ENCODE assay signal across 29 cellular contexts in genomic region chr2:196307775-196308174, GRCh38.
"Had no signal": no experiment of that assay in that cellular context is flagged by ENCODE, and none has a peak within 500 bp of the region (broad histone marks: within the 10 kb centered on the region; RNA-seq: fewer than 3 reads in every experiment).

No MANE protein-coding gene starts in this region.

- DNase-seq: activated CD4-positive, alpha-beta T cell treated with anti-CD3 and anti-CD28 coated beads for 48 hours; activated CD4-positive, alpha-beta T cell treated with anti-CD3 and anti-CD28 coated beads, Interleukin-2, amount 50 U/mL, for 4 hours; activated CD4-positive, CD25-positive, alpha-beta regulatory T cell treated with anti-CD3 and anti-CD28 coated beads, Interleukin-2, amount 50 U/mL, for 72 hours; activated CD8-positive, alpha-beta memory T cell treated with anti-CD3 and anti-CD28 coated beads, Interleukin-2, amount 10 ng/mL, durations not matched to agents 7 days and 5 days; activated CD8-positive, alpha-beta T cell treated with anti-CD3 and anti-CD28 coated beads, Interleukin-2, amount 10 ng/mL, durations not matched to agents 7 days and 5 days; activated effector memory CD4-positive, alpha-beta T cell treated with anti-CD3 and anti-CD28 coated beads, Interleukin-2, amount 50 U/mL, for 16 hours; activated naive CD4-positive, alpha-beta T cell treated with Interleukin-2 at 50 U/mL for 16 hours; activated naive CD8-positive, alpha-beta T cell treated with anti-CD3 and anti-CD28 coated beads, Interleukin-2, amount 50 U/mL, for 24 hours; activated T-cell treated with anti-CD3 and anti-CD28 coated beads, Interleukin-2, amount 50 U/mL, for 24 hours; amniotic stem cell; body of pancreas; central memory CD4-positive, alpha-beta T cell; Kasumi-1; KBM-7; NCI-H1105 treated with DMSO at 0.1 percent for 48 hours; NCI-H1436 treated with DMSO at 0.1 percent for 48 hours; NCI-H187; NCI-H2081; NCI-H226; NCI-H526; NCI-H774; NK-92 treated with Interleukin-12 subunit alpha and Interleukin-12 subunit beta, amount 100 ng/mL, for 24 hours; SHP77; SW 1271 had no signal

- H3K4me3 ChIP-seq: ascending aorta, body of pancreas, SJSA1 had no signal

- H3K27ac Mint-ChIP-seq: activated CD8-positive, alpha-beta memory T cell treated with anti-CD3 and anti-CD28 coated beads, Interleukin-2, amount 10 ng/mL, durations not matched to agents 7 days and 5 days; activated CD8-positive, alpha-beta T cell treated with anti-CD3 and anti-CD28 coated beads, Interleukin-2, amount 10 ng/mL, durations not matched to agents 7 days and 5 days; activated naive CD4-positive, alpha-beta T cell treated with anti-CD3 and anti-CD28 coated beads, Interleukin-2, amount 50 U/mL, for 72 hours; activated naive CD8-positive, alpha-beta T cell treated with anti-CD3 and anti-CD28 coated beads, Interleukin-2, amount 50 U/mL, for 24 hours; activated T-cell treated with anti-CD3 and anti-CD28 coated beads, Interleukin-2, amount 50 U/mL, for 24 hours; T-helper 1 cell treated with Interleukin-12 subunit alpha and Interleukin-12 subunit beta and Interleukin-4 antibody, amounts not matched to agents 30 μg/mL and 1 μg/mL, for 36 hours had no signal

- H3K27me3 ChIP-seq: ascending aorta, body of pancreas, SJSA1 had no signal

- H3K4me1 Mint-ChIP-seq: activated CD8-positive, alpha-beta memory T cell treated with anti-CD3 and anti-CD28 coated beads, Interleukin-2, amount 10 ng/mL, durations not matched to agents 7 days and 5 days had no signal

- H3K9me3 Mint-ChIP-seq: activated naive CD4-positive, alpha-beta T cell treated with anti-CD3 and anti-CD28 coated beads, Interleukin-2, amount 50 U/mL, for 72 hours; activated naive CD8-positive, alpha-beta T cell treated with anti-CD3 and anti-CD28 coated beads, Interleukin-2, amount 50 U/mL, for 24 hours; activated T-cell treated with anti-CD3 and anti-CD28 coated beads, Interleukin-2, amount 50 U/mL, for 24 hours; T-helper 1 cell treated with Interleukin-12 subunit alpha and Interleukin-12 subunit beta and Interleukin-4 antibody, amounts not matched to agents 30 μg/mL and 1 μg/mL, for 36 hours had no signal

- H3K27me3 Mint-ChIP-seq: activated CD8-positive, alpha-beta memory T cell treated with anti-CD3 and anti-CD28 coated beads, Interleukin-2, amount 10 ng/mL, durations not matched to agents 7 days and 5 days; activated T-cell treated with anti-CD3 and anti-CD28 coated beads, Interleukin-2, amount 50 U/mL, for 24 hours had no signal

- H3K9me3 ChIP-seq: ascending aorta, body of pancreas, SJSA1 had no signal

- H3K27ac ChIP-seq: ascending aorta, body of pancreas, SJSA1 had no signal

- ATAC-seq: activated CD8-positive, alpha-beta memory T cell treated with anti-CD3 and anti-CD28 coated beads, Interleukin-2, amount 10 ng/mL, durations not matched to agents 7 days and 5 days; activated CD8-positive, alpha-beta T cell treated with anti-CD3 and anti-CD28 coated beads, Interleukin-2, amount 10 ng/mL, durations not matched to agents 7 days and 5 days; activated naive CD4-positive, alpha-beta T cell treated with anti-CD3 and anti-CD28 coated beads, Interleukin-2, amount 50 U/mL, for 72 hours; activated naive CD8-positive, alpha-beta T cell treated with anti-CD3 and anti-CD28 coated beads, Interleukin-2, amount 50 U/mL, for 24 hours; body of pancreas; SK-N-SH treated with all-trans-retinoic acid at 6 μM for 48 hours had no signal

- H3K4me1 ChIP-seq: body of pancreas, SJSA1 had no signal

- H3K4me3 Mint-ChIP-seq: activated CD8-positive, alpha-beta memory T cell treated with anti-CD3 and anti-CD28 coated beads, Interleukin-2, amount 10 ng/mL, durations not matched to agents 7 days and 5 days; activated CD8-positive, alpha-beta T cell treated with anti-CD3 and anti-CD28 coated beads, Interleukin-2, amount 10 ng/mL, durations not matched to agents 7 days and 5 days; activated naive CD8-positive, alpha-beta T cell treated with anti-CD3 and anti-CD28 coated beads, Interleukin-2, amount 50 U/mL, for 24 hours; activated T-cell treated with anti-CD3 and anti-CD28 coated beads, Interleukin-2, amount 50 U/mL, for 24 hours; T-helper 1 cell treated with Interleukin-12 subunit alpha and Interleukin-12 subunit beta and Interleukin-4 antibody, amounts not matched to agents 30 μg/mL and 1 μg/mL, for 36 hours had no signal

- H3K36me3 Mint-ChIP-seq: activated naive CD4-positive, alpha-beta T cell treated with anti-CD3 and anti-CD28 coated beads, Interleukin-2, amount 50 U/mL, for 72 hours had no signal

- H3K36me3 ChIP-seq: ascending aorta, SJSA1 had no signal
